ENCODE assay signal across 10 cellular contexts in the genomic region with DNA sequence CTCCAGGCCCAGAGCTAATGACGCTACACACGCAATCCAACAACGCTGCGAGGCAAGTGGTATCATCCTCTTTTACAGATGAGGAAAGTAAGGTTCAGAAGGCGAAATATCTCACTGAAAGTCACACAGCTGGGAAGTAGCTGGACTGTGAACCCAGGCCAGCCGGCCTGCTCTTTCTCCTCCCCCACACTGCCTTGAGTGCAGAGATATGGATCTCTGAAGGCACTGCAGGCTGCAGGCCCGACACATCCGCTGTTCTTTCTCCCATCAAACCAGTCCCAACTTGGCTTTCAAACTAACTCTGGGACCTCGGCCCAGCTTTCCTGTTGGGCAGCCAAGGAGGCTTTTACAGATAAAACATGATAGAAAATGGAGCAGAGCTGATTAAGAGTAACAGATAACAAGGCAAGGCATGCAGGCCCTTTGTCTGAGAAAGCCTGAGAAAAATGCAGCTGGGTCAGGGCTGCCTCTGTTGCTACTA.
DNase-seq lines count a peak whose midpoint lies in the region; ATAC-seq, FAIRE-seq and TF ChIP-seq lines count a peak whose summit lies in the region.
"Had no signal": no experiment of that assay in that cellular context is flagged by ENCODE, and none has a peak within 500 bp of the region (broad histone marks: within the 10 kb centered on the region; RNA-seq: fewer than 3 reads in every experiment).

No MANE protein-coding gene starts in this region.

- TF ChIP-seq EP300 in A549 (IDR thresholded peaks at IDR 0.05), result no peak

- POLR2A ChIA-PET in A549 (lab: Yijun Ruan, JAX), result interaction anchor here (1.3 kb wide), 1 partner anchor 15 kb away, joined by 3 read pairs; no protein-coding TSS in a partner anchor

- H3K9ac ChIP-seq in neural progenitor cell, result no peak overlapping the region

- H3K27ac ChIP-seq in A549 (peak overlapping the region; percentile 24 to 69; a peak in 4 of 6 replicates), neural progenitor cell (no peak overlapping the region)

- H3K9me3 Mint-ChIP-seq in neural progenitor cell, result no peaks in the 10 kb centered on the region

- H3K4me2 ChIP-seq in A549 (no peak overlapping the region), neural progenitor cell (no peak overlapping the region)

- peaks cover 5% of the 10 kb centered on the region for H3F3A ChIP-seq in neural progenitor cell (ENCODE audit: low read depth)

- no peaks in the 10 kb centered on the region for H3K36me3 ChIP-seq in neural progenitor cell

- no peak for ATAC-seq in A549
- peak; percentile 19 for ATAC-seq in esophagus mucosa
- no peak for ATAC-seq in GM18511 (IDR thresholded peaks at IDR 0.05; ENCODE audit: unreplicated experiment)
- no peak for ATAC-seq in GM18868 (IDR thresholded peaks at IDR 0.05; ENCODE audit: unreplicated experiment)
- no peak for ATAC-seq in HG03280 (IDR thresholded peaks at IDR 0.05; ENCODE audit: unreplicated experiment)

- DNase-seq in A549 (ENCODE audit: low read depth in 1 of 2, low spot score in 1 of 2) (no peak), neural progenitor cell (ENCODE audit: low spot score) (peak; percentile 24), germinal center (ENCODE audit: low spot score) (no peak)
- DNase-seq: AML-193, KBM-7 had no signal

- no peak overlapping the region for H3K4me3 Mint-ChIP-seq in neural progenitor cell

- H3K9me3 ChIP-seq in A549 (no peaks in the 10 kb centered on the region), neural progenitor cell (ENCODE audit: low read depth) (no peaks in the 10 kb centered on the region)

- no peaks in the 10 kb centered on the region for H4K20me1 ChIP-seq in neural progenitor cell (ENCODE audit: low read depth)

- peak overlapping the region; percentile 96 for H2AFZ ChIP-seq in neural progenitor cell (replicated peaks)

- peaks cover 3% of the 10 kb centered on the region for H3K27me3 Mint-ChIP-seq in neural progenitor cell (ENCODE audit: insufficient read depth, low read depth)

- TF ChIP-seq POLR2A in A549 (IDR thresholded peaks at IDR 0.05; ENCODE audit: low read length), result no peak

- CTCF ChIA-PET in A549 (lab: Yijun Ruan, JAX), result interaction anchor here (1.7 kb wide), 1 partner anchor 18 kb away, joined by 5 read pairs; no protein-coding TSS in a partner anchor

- no peaks in the 10 kb centered on the region for H3K79me2 ChIP-seq in neural progenitor cell (ENCODE audit: low read depth)

- TF ChIP-seq CTCF in A549 (IDR thresholded peaks at IDR 0.05), result no peak
- TF ChIP-seq CTCF in neural progenitor cell (IDR thresholded peaks at IDR 0.05), result no peak

- TF ChIP-seq RAD21 in A549 (conservative IDR thresholded peaks at IDR 0.05 in 1 of 2, IDR thresholded peaks at IDR 0.05 in 1 of 2), result no peak

- FAIRE-seq in A549 (lab: Jason Lieb, UNC), result no peak

- H3K4me1 ChIP-seq in A549 (peaks cover 54% of the 10 kb centered on the region), neural progenitor cell (peaks cover 15% of the 10 kb centered on the region)

- no peaks in the 10 kb centered on the region for H3K27me3 ChIP-seq in neural progenitor cell

- H3K4me3 ChIP-seq in A549, result no peak overlapping the region
- no peak overlapping the region for H3K4me3 ChIP-seq in neural progenitor cell

- H3K27ac Mint-ChIP-seq in neural progenitor cell, result no peak overlapping the region

- peaks cover 31% of the 10 kb centered on the region for H3K4me1 Mint-ChIP-seq in neural progenitor cell

- 81% methylated on average over 9 of the region's 9 CpGs for WGBS in A549 (ENCODE audit: missing lambda C conversion rate)

- H3K36me3 Mint-ChIP-seq in neural progenitor cell, result no peaks in the 10 kb centered on the region

TF ChIP-seq in A549, 52 proteins besides CTCF, POLR2A, EP300 and RAD21:
- 0 out of 2 replicates have a peak, but pooled peaks have one; percentile 28 for TF ChIP-seq GATA3 (IDR thresholded peaks at IDR 0.05; ENCODE audit: borderline replicate concordance)
- no peak for TF ChIP-seq PHF8 (IDR thresholded peaks at IDR 0.05; ENCODE audit: borderline replicate concordance, low read depth)

TF ChIP-seq in PFSK-1, 5 proteins besides CTCF, POLR2A, EP300 and RAD21:
- TF ChIP-seq, protein P1, sequence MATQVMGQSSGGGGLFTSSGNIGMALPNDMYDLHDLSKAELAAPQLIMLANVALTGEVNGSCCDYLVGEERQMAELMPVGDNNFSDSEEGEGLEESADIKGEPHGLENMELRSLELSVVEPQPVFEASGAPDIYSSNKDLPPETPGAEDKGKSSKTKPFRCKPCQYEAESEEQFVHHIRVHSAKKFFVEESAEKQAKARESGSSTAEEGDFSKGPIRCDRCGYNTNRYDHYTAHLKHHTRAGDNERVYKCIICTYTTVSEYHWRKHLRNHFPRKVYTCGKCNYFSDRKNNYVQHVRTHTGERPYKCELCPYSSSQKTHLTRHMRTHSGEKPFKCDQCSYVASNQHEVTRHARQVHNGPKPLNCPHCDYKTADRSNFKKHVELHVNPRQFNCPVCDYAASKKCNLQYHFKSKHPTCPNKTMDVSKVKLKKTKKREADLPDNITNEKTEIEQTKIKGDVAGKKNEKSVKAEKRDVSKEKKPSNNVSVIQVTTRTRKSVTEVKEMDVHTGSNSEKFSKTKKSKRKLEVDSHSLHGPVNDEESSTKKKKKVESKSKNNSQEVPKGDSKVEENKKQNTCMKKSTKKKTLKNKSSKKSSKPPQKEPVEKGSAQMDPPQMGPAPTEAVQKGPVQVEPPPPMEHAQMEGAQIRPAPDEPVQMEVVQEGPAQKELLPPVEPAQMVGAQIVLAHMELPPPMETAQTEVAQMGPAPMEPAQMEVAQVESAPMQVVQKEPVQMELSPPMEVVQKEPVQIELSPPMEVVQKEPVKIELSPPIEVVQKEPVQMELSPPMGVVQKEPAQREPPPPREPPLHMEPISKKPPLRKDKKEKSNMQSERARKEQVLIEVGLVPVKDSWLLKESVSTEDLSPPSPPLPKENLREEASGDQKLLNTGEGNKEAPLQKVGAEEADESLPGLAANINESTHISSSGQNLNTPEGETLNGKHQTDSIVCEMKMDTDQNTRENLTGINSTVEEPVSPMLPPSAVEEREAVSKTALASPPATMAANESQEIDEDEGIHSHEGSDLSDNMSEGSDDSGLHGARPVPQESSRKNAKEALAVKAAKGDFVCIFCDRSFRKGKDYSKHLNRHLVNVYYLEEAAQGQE (IDR thresholded peaks at IDR 0.05; ENCODE audit: insufficient read depth in 1 of 2, low read depth in 2 of 2, low read length in 2 of 2), result peak in 1 of 2 experiments; percentile 67; a peak in 1 of 4 replicates
- TF ChIP-seq FOXP2 (optimal IDR thresholded peaks at IDR 0.05; ENCODE audit: borderline replicate concordance, extremely low read depth, extremely low read length, insufficient read depth) (no peak), SIN3A (IDR thresholded peaks at IDR 0.05; ENCODE audit: borderline replicate concordance, insufficient read depth, low read length) (0 out of 2 replicates have a peak, but pooled peaks have one; percentile 44)
